ENCODE assay signal across 19 cellular contexts in the genomic region with DNA sequence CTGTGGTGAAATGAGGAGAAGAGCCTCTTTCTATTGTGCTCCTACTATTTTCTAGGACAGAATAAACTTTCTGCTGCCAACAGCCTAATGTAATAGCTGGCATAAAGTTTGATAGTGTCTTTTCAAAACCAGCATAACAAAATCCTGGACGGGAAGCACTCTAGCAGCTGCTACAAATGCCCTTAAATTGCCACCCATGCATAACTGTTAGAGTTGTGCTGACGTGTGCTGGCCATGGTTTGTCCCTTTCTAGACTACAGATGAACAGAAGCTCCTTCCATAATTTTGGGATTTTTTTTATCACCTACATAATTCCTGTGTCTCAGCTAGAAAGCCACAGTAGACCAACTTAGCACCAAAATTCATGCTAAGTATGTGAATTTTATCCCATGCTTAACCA.
"Had no signal": no experiment of that assay in that cellular context is flagged by ENCODE, and none has a peak within 500 bp of the region (broad histone marks: within the 10 kb centered on the region; RNA-seq: fewer than 3 reads in every experiment).

No MANE protein-coding gene starts in this region.

- DNase-seq: activated CD4-positive, alpha-beta T cell treated with anti-CD3 and anti-CD28 coated beads, Interleukin-2, amount 10 ng/mL, durations not matched to agents 7 days and 5 days; activated CD4-positive, CD25-positive, alpha-beta regulatory T cell treated with anti-CD3 and anti-CD28 coated beads, Interleukin-2, amount 50 U/mL, for 72 hours; activated CD8-positive, alpha-beta memory T cell treated with anti-CD3 and anti-CD28 coated beads, Interleukin-2, amount 10 ng/mL, durations not matched to agents 7 days and 5 days; activated CD8-positive, alpha-beta T cell treated with anti-CD3 and anti-CD28 coated beads for 36 hours; activated gamma-delta T cell; activated naive CD4-positive, alpha-beta T cell treated with anti-CD3 and anti-CD28 coated beads, Interleukin-2, amount 50 U/mL, for 16 hours; activated naive CD8-positive, alpha-beta T cell treated with anti-CD3 and anti-CD28 coated beads, Interleukin-2, amount 50 U/mL, for 24 hours; cerebellar nuclear complex; hypothalamus; left ventricle myocardium superior; mucosa of descending colon; nephron progenitor cell; small intestine; stimulated activated CD4-positive, alpha-beta T cell treated with anti-CD3 and anti-CD28 coated beads, Interleukin-2, amount 100 ng/mL, for 24 hours; stomach; WERI-Rb-1 had no signal

- H3K36me3 ChIP-seq: esophagus muscularis mucosa, stomach, vagina, WERI-Rb-1 had no signal

- H3K27me3 ChIP-seq: esophagus muscularis mucosa, stomach, vagina had no signal

- H3K4me3 ChIP-seq: coronary artery, esophagus muscularis mucosa, mucosa of descending colon, stomach, vagina had no signal

- H3K9me3 ChIP-seq: mucosa of descending colon, vagina had no signal
